14 cellular contexts compared by ENCODE assay signal in the genomic region with DNA sequence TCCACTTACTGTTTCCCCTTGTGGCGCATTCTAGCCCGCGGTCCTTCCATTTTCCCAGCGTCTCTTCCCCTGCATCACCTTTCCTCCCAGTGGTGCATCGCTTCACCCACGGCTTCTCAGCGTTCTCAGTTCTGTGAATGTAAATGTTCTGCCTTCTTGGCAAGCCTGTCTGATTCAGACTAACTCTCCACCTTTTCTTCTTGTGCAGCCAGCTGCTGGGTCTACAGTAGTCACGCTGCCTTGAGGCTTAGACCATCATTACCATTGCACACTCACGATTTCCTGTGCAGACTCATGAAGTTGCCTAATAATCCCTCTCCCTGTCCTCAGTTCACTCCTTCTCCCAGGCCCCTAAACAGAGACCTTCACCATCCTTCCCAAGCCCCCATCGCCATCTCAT.
DNase-seq lines count a peak whose midpoint lies in the region; ATAC-seq and TF ChIP-seq lines count a peak whose summit lies in the region.
"Had no signal": no experiment of that assay in that cellular context is flagged by ENCODE, and none has a peak within 500 bp of the region (broad histone marks: within the 10 kb centered on the region; RNA-seq: fewer than 3 reads in every experiment).

No MANE protein-coding gene starts in this region.

- H3K27ac Mint-ChIP-seq in stimulated activated naive CD8-positive, alpha-beta T cell treated with anti-CD3 and anti-CD28 coated beads, Interleukin-15, amount 100 ng/mL, for 72 hours = no peak overlapping the region
- H3K27ac Mint-ChIP-seq: activated naive CD4-positive, alpha-beta T cell treated with anti-CD3 and anti-CD28 coated beads, Interleukin-2, amount 50 U/mL, for 72 hours; T-helper 2 cell treated with Interferon-gamma antibody and Interleukin-4, amounts not matched to agents 5 μg/mL and 100 μg/mL, for 36 hours had no signal

- WGBS in hepatocyte (ENCODE audit: low lambda C conversion rate, missing lambda C conversion rate) = 89% methylated on average over 10 of the region's 10 CpGs

- H3K9me2 ChIP-seq in hepatocyte (replicated peaks; ENCODE audit: insufficient read depth) = no peaks in the 10 kb centered on the region

- H3K79me2 ChIP-seq in ACC112 (ENCODE audit: control insufficient read depth, insufficient read depth, low read length, unreplicated experiment) (peaks cover 11% of the 10 kb centered on the region), hepatocyte (no peaks in the 10 kb centered on the region)

- H3K4me3 Mint-ChIP-seq in stimulated activated naive CD8-positive, alpha-beta T cell treated with anti-CD3 and anti-CD28 coated beads, Interleukin-15, amount 100 ng/mL, for 72 hours = no peak overlapping the region
- H3K4me3 Mint-ChIP-seq: T-helper 2 cell treated with Interferon-gamma antibody and Interleukin-4, amounts not matched to agents 5 μg/mL and 100 μg/mL, for 36 hours had no signal

- no peaks in the 10 kb centered on the region for H4K20me1 ChIP-seq in hepatocyte (ENCODE audit: insufficient read depth, poor library complexity, severe bottlenecking)

- intact Hi-C loops in ascending aorta (cut with DNase I) = loop anchor here (5.0 kb wide), 1 partner anchor 102 kb away; no protein-coding TSS in a partner anchor

- H3K4me1 Mint-ChIP-seq in stimulated activated naive CD8-positive, alpha-beta T cell treated with anti-CD3 and anti-CD28 coated beads, Interleukin-15, amount 100 ng/mL, for 72 hours = peaks cover 8% of the 10 kb centered on the region

- H3K36me3 ChIP-seq in ACC112 (ENCODE audit: insufficient read depth, low read length) (no peaks in the 10 kb centered on the region), ascending aorta (no peaks in the 10 kb centered on the region), hepatocyte (replicated peaks; ENCODE audit: insufficient read depth, low read depth) (no peaks in the 10 kb centered on the region)

- no peak for TF ChIP-seq CTCF in HL-60 (IDR thresholded peaks at IDR 0.05; ENCODE audit: insufficient read depth, low read length)
- no peak for TF ChIP-seq CTCF in ascending aorta (IDR thresholded peaks at IDR 0.05)
- TF ChIP-seq CTCF in hepatocyte (IDR thresholded peaks at IDR 0.05; ENCODE audit: poor library complexity) = no peak

- H3K4me2 ChIP-seq in hepatocyte = no peak overlapping the region

- H3K27me3 ChIP-seq in ACC112 (ENCODE audit: insufficient read depth, low read length) (no peaks in the 10 kb centered on the region), HL-60 (ENCODE audit: insufficient read depth, poor library complexity, severe bottlenecking) (no peaks in the 10 kb centered on the region), ascending aorta (no peaks in the 10 kb centered on the region), hepatocyte (no peaks in the 10 kb centered on the region)
- H3K27me3 ChIP-seq: upper lobe of left lung had no signal

- H3K9me3 ChIP-seq in ascending aorta = no peaks in the 10 kb centered on the region
- H3K9me3 ChIP-seq in hepatocyte (ENCODE audit: low read depth) = no peaks in the 10 kb centered on the region
- H3K9me3 ChIP-seq: upper lobe of left lung had no signal

- H3K9me3 Mint-ChIP-seq in stimulated activated naive CD8-positive, alpha-beta T cell treated with anti-CD3 and anti-CD28 coated beads, Interleukin-15, amount 100 ng/mL, for 72 hours = no peaks in the 10 kb centered on the region
- H3K9me3 Mint-ChIP-seq: activated naive CD4-positive, alpha-beta T cell treated with anti-CD3 and anti-CD28 coated beads, Interleukin-2, amount 50 U/mL, for 72 hours; T-helper 2 cell treated with Interferon-gamma antibody and Interleukin-4, amounts not matched to agents 5 μg/mL and 100 μg/mL, for 36 hours had no signal

- no peak for ATAC-seq in stimulated activated naive CD8-positive, alpha-beta T cell treated with anti-CD3 and anti-CD28 coated beads, Interleukin-15, amount 100 ng/mL, for 72 hours

- H2AFZ ChIP-seq in ACC112 (ENCODE audit: low read length, unreplicated experiment) (no peak overlapping the region), hepatocyte (no peak overlapping the region)

- H3K4me1 ChIP-seq in ACC112 (ENCODE audit: control insufficient read depth, insufficient read depth, low read length, unreplicated experiment) (peaks cover 58% of the 10 kb centered on the region), ascending aorta (peaks cover 15 to 49% of the 10 kb centered on the region in 2 donors), hepatocyte (ENCODE audit: insufficient read depth) (peaks cover 37% of the 10 kb centered on the region)

- DNase-seq in HL-60 (ENCODE audit: low read depth in 1 of 2, low spot score in 1 of 2) (peak; percentile 30 to 72), ascending aorta (ENCODE audit: low spot score in 2 of 2) (no peak), hepatocyte (ENCODE audit: low spot score) (no peak), NAMALWA (ENCODE audit: low spot score) (no peak), NCI-H526 treated with DMSO at 0.1 percent for 48 hours (lab: John Stamatoyannopoulos, UW) (no peak)
- DNase-seq in stimulated activated CD8-positive, alpha-beta memory T cell treated with anti-CD3 and anti-CD28 coated beads, Interleukin-4, amount 100 ng/mL, for 48 hours = no peak
- no peak for DNase-seq in stimulated activated naive CD8-positive, alpha-beta T cell treated with anti-CD3 and anti-CD28 coated beads, Interleukin-15, amount 100 ng/mL, for 72 hours
- DNase-seq: C1 segment of cervical spinal cord, GF-D8, NCI-H2081, upper lobe of left lung had no signal

- no peaks in the 10 kb centered on the region for H3K27me3 Mint-ChIP-seq in stimulated activated naive CD8-positive, alpha-beta T cell treated with anti-CD3 and anti-CD28 coated beads, Interleukin-15, amount 100 ng/mL, for 72 hours

- peak overlapping the region; percentile 30; the same call in 1 of the 2 replicates for H3K4me3 ChIP-seq in ACC112 (ENCODE audit: low read depth, low read length)
- H3K4me3 ChIP-seq in HL-60 (replicated peaks; ENCODE audit: insufficient read depth, low read length) = no peak overlapping the region
- no peak overlapping the region for H3K4me3 ChIP-seq in ascending aorta
- H3K4me3 ChIP-seq in hepatocyte = no peak overlapping the region
- H3K4me3 ChIP-seq: upper lobe of left lung had no signal

- H3K27ac ChIP-seq in ACC112 (ENCODE audit: low read depth, low read length) (peak overlapping the region; percentile 96), HL-60 (replicated peaks) (no peak overlapping the region), ascending aorta (peak overlapping the region; percentile 31 to 93), hepatocyte (peak overlapping the region; percentile 95)
- H3K27ac ChIP-seq: upper lobe of left lung had no signal

Comparison
In these comparisons a context has a peak if more than half of its experiments do, and no peak if none do; other contexts are left out.
1. DNase-seq: peak in HL-60 (2 of 2); none in ascending aorta (0 of 2), hepatocyte (single experiment), stimulated activated CD8-positive, alpha-beta memory T cell treated with anti-CD3 and anti-CD28 coated beads, Interleukin-4, amount 100 ng/mL, for 48 hours (single experiment), NAMALWA (single experiment), stimulated activated naive CD8-positive, alpha-beta T cell treated with anti-CD3 and anti-CD28 coated beads, Interleukin-15, amount 100 ng/mL, for 72 hours (0 of 2) and NCI-H526 treated with DMSO at 0.1 percent for 48 hours (single experiment).